ENCODE assay signal across 8 cellular contexts in the genomic region with DNA sequence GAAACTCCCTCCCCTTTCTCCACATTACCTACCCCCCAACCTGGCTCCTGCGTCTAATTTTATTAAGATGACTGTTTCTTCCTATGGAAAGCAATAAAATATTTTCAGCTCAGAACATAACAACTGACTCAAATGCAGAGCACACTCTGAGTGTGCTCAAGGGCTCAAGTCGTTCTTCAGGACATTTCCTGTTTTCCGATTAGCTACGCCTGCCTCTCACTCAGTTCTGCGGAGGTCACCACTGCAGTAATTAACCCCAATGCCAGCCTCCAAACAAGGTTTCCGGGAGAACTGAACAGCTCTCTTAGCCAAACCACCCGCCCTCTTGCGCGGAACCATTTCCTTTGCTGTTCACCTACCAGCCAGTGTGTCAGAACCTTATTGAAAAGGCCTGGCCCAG. TPM values are rescaled to one million over a fixed set of nuclear protein-coding genes. Genes with fewer than 3 reads are reported as not detected.
DNase-seq lines count a peak whose midpoint lies in the region; ATAC-seq and TF ChIP-seq lines count a peak whose summit lies in the region.

No MANE protein-coding gene starts in this region.

- peak overlapping the region; percentile 39 for H3K27ac Mint-ChIP-seq in activated CD4-positive, alpha-beta T cell treated with anti-CD3 and anti-CD28 coated beads, Interleukin-2, amount 10 ng/mL, durations not matched to agents 24 days and 14 days

- no peak for TF ChIP-seq EP300 in suprapubic skin (IDR thresholded peaks at IDR 0.05)

- ATAC-seq in activated CD4-positive, CD25-positive, alpha-beta regulatory T cell treated with anti-CD3 and anti-CD28 coated beads, Interleukin-2, amount 50 U/mL, for 24 hours, result peak; percentile 90 to 92
- ATAC-seq in GM21390 (IDR thresholded peaks at IDR 0.05; ENCODE audit: unreplicated experiment), result no peak
- ATAC-seq in HG02970 (IDR thresholded peaks at IDR 0.05; ENCODE audit: low FRiP score, unreplicated experiment), result no peak

- H3K4me3 Mint-ChIP-seq in activated CD4-positive, alpha-beta T cell treated with anti-CD3 and anti-CD28 coated beads, Interleukin-2, amount 10 ng/mL, durations not matched to agents 24 days and 14 days, result no peak overlapping the region

- peaks cover 16% of the 10 kb centered on the region for H3K4me1 Mint-ChIP-seq in activated CD4-positive, alpha-beta T cell treated with anti-CD3 and anti-CD28 coated beads, Interleukin-2, amount 10 ng/mL, durations not matched to agents 24 days and 14 days

- H3K27ac ChIP-seq in suprapubic skin, result peak overlapping the region; percentile 90

- intact Hi-C loops in activated CD4-positive, alpha-beta T cell treated with anti-CD3 and anti-CD28 coated beads, Interleukin-2, amount 10 ng/mL, durations not matched to agents 24 days and 14 days (cut with micrococcal nuclease), result no loop called here

- peaks cover 91% of the 10 kb centered on the region for H3K4me1 ChIP-seq in suprapubic skin

- peaks cover 2% of the 10 kb centered on the region for H3K36me3 Mint-ChIP-seq in activated CD4-positive, alpha-beta T cell treated with anti-CD3 and anti-CD28 coated beads, Interleukin-2, amount 10 ng/mL, durations not matched to agents 24 days and 14 days (ENCODE audit: low read depth)

- 38% methylated on average over 9 of the region's 9 CpGs for WGBS in suprapubic skin

- no peak for TF ChIP-seq POLR2A in suprapubic skin (IDR thresholded peaks at IDR 0.05)

- H3K9me3 ChIP-seq in suprapubic skin, result no peaks in the 10 kb centered on the region

- H3K27me3 Mint-ChIP-seq in activated CD4-positive, alpha-beta T cell treated with anti-CD3 and anti-CD28 coated beads, Interleukin-2, amount 10 ng/mL, durations not matched to agents 24 days and 14 days, result no peaks in the 10 kb centered on the region

- H3K27me3 ChIP-seq in suprapubic skin, result no peaks in the 10 kb centered on the region

- no peak overlapping the region for H3K4me3 ChIP-seq in suprapubic skin

- no peaks in the 10 kb centered on the region for H3K9me3 Mint-ChIP-seq in activated CD4-positive, alpha-beta T cell treated with anti-CD3 and anti-CD28 coated beads, Interleukin-2, amount 10 ng/mL, durations not matched to agents 24 days and 14 days

- no peak for TF ChIP-seq CTCF in suprapubic skin (IDR thresholded peaks at IDR 0.05)

- no peaks in the 10 kb centered on the region for H3K36me3 ChIP-seq in suprapubic skin

- DNase-seq in activated CD4-positive, alpha-beta T cell treated with anti-CD3 and anti-CD28 coated beads, Interleukin-2, amount 10 ng/mL, durations not matched to agents 24 days and 14 days, result peak; percentile 64
- DNase-seq in activated CD4-positive, alpha-beta T cell treated with anti-CD3 and anti-CD28 coated beads, Interleukin-2, amount 50 U/mL, for 1 hour, result no peak
- DNase-seq in glomerular endothelial cell (ENCODE audit: extremely low read depth, low read depth, low spot score) (peak; percentile 95), suprapubic skin (ENCODE audit: low spot score in 2 of 2) (no peak), NK-92 (lab: John Stamatoyannopoulos, UW; ENCODE audit: unreplicated experiment) (no peak)

RNA-seq across cellular contexts. Expression of a gene that starts 19.3 kb away (rescaled TPM):
- total RNA-seq in activated CD4-positive, alpha-beta T cell treated with anti-CD3 and anti-CD28 coated beads, Interleukin-2, amount 10 ng/mL, durations not matched to agents 24 days and 14 days, result 23.8 and 25.4 TPM in 2 replicates
- 260 and 369 TPM in 2 replicates for total RNA-seq in glomerular endothelial cell
- 100 to 1,000 TPM in 3 of 4 donors, 10 to 100 TPM in 1; 77.8 to 174 (median 116) TPM for total RNA-seq in suprapubic skin

RNA-seq across cellular contexts. Expression of a gene that starts 33.5 kb away (rescaled TPM):
- 58.5 and 59.3 TPM in 2 replicates for total RNA-seq in activated CD4-positive, alpha-beta T cell treated with anti-CD3 and anti-CD28 coated beads, Interleukin-2, amount 10 ng/mL, durations not matched to agents 24 days and 14 days
- 6.5 and 18.4 TPM in 2 replicates for total RNA-seq in glomerular endothelial cell
- 1 to 10 TPM; 1.4 to 4.3 (median 2.8) TPM for total RNA-seq in suprapubic skin

Comparison
In these comparisons a context has a peak if more than half of its experiments do, and no peak if none do; other contexts are left out.
1. DNase-seq: peak in activated CD4-positive, alpha-beta T cell treated with anti-CD3 and anti-CD28 coated beads, Interleukin-2, amount 10 ng/mL, durations not matched to agents 24 days and 14 days (single experiment) and glomerular endothelial cell (single experiment); none in activated CD4-positive, alpha-beta T cell treated with anti-CD3 and anti-CD28 coated beads, Interleukin-2, amount 50 U/mL, for 1 hour (single experiment), suprapubic skin (0 of 2) and NK-92 (single experiment).
2. ATAC-seq: peak in activated CD4-positive, CD25-positive, alpha-beta regulatory T cell treated with anti-CD3 and anti-CD28 coated beads, Interleukin-2, amount 50 U/mL, for 24 hours (2 of 2); none in GM21390 (single experiment) and HG02970 (single experiment).